Comparison of ENCODE assay signal across 12 cellular contexts in the genomic region with DNA sequence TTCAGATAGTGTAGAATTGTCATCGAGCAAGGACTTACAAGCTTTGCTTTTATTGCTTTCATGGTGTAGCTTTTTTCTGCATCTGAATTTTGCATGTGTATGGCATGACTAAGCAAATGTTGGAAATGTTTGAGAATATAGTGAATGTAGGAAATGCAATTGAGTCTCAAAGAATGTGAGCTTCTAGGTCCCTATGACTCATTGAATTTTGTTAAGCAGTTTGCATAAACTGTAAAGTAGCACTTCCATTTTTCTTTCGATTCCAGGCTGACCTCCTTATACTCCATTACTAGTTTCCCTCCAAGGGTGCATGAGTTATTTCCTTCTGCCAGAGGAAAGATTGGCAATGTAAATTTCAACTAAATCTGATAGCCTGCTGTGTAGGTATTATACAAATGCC.
DNase-seq lines count a peak whose midpoint lies in the region; ATAC-seq and TF ChIP-seq lines count a peak whose summit lies in the region.
"Had no signal": no experiment of that assay in that cellular context is flagged by ENCODE, and none has a peak within 500 bp of the region (broad histone marks: within the 10 kb centered on the region; RNA-seq: fewer than 3 reads in every experiment).

No MANE protein-coding gene starts in this region.

- dilution Hi-C loops in IMR-90 (cut with HindIII; ENCODE audit: low sequenced_read_pairs, unreplicated experiment) = no loop called here

- no peak overlapping the region for H2BK20ac ChIP-seq in IMR-90 (ENCODE audit: low read depth, low read length)

- H3K9me1 ChIP-seq in IMR-90 (ENCODE audit: insufficient read depth, low read length) = no peaks in the 10 kb centered on the region

- H3K9ac ChIP-seq in IMR-90 (ENCODE audit: low read depth, low read length) = no peak overlapping the region

- H3K23ac ChIP-seq in IMR-90 (ENCODE audit: low read depth, low read length) = no peak overlapping the region

- H2AFZ ChIP-seq in IMR-90 (replicated peaks; ENCODE audit: low read length, poor library complexity) = no peak overlapping the region

- no TSS peak for BruUV-seq in IMR-90 (replicated peaks; lab: Mats Ljungman, UMichigan)

- H2BK15ac ChIP-seq in IMR-90 (ENCODE audit: low read depth, low read length) = no peak overlapping the region

- H3K9me3 ChIP-seq in IMR-90 (ENCODE audit: control insufficient read depth, insufficient read depth, low read length) (no peaks in the 10 kb centered on the region), left lung (no peaks in the 10 kb centered on the region), esophagus muscularis mucosa (no peaks in the 10 kb centered on the region)
- H3K9me3 ChIP-seq: HAP-1 had no signal

- H4K20me1 ChIP-seq in IMR-90 (ENCODE audit: insufficient read depth, low read length) = no peaks in the 10 kb centered on the region

- in situ Hi-C loops in IMR-90 (cut with MboI; ENCODE audit: low sequenced_read_pairs) = no loop called here

- peak overlapping the region; percentile 93; the same call in 1 of the 2 replicates for H4K5ac ChIP-seq in IMR-90 (ENCODE audit: low read depth, low read length)

- H4K91ac ChIP-seq in IMR-90 (ENCODE audit: insufficient read depth, low read depth, low read length) = no peak overlapping the region

- peak overlapping the region; percentile 42; the same call in 1 of the 2 replicates for H2BK120ac ChIP-seq in IMR-90 (ENCODE audit: low read depth, low read length)

- no peak overlapping the region; the same call in 1 of the 2 replicates for H3K27ac ChIP-seq in IMR-90 (ENCODE audit: insufficient read depth, low read length)
- no peak overlapping the region for H3K27ac ChIP-seq in left lung
- H3K27ac ChIP-seq in esophagus muscularis mucosa (replicated peaks in 1 of 4) = no peak overlapping the region

- no peak overlapping the region for H3K4me3 ChIP-seq in AG09309 (ENCODE audit: control insufficient read depth, low read depth, low read length)
- H3K4me3 ChIP-seq in IMR-90 (ENCODE audit: insufficient read depth, low read depth, low read length) = no peak overlapping the region
- no peak overlapping the region for H3K4me3 ChIP-seq in cardiac fibroblast (replicated peaks in 1 of 2; ENCODE audit: low read depth in 2 of 2, low read length in 2 of 2)
- H3K4me3 ChIP-seq in left lung = no peak overlapping the region
- H3K4me3 ChIP-seq in esophagus muscularis mucosa = no peak overlapping the region
- H3K4me3 ChIP-seq: HAP-1 had no signal

- H3K4ac ChIP-seq in IMR-90 (ENCODE audit: low read depth, low read length) = no peak overlapping the region

- no peaks in the 10 kb centered on the region for H3K36me3 ChIP-seq in IMR-90 (ENCODE audit: control insufficient read depth, insufficient read depth, low read length)
- no peaks in the 10 kb centered on the region for H3K36me3 ChIP-seq in left lung
- H3K36me3 ChIP-seq in esophagus muscularis mucosa = no peaks in the 10 kb centered on the region
- H3K36me3 ChIP-seq: HAP-1 had no signal

- TF ChIP-seq POLR2A in IMR-90 (IDR thresholded peaks at IDR 0.05; ENCODE audit: low read depth, low read length) = no peak
- no peak for TF ChIP-seq POLR2A in esophagus muscularis mucosa (IDR thresholded peaks at IDR 0.05; ENCODE audit: low read depth)

- no peak overlapping the region for H3K56ac ChIP-seq in IMR-90 (ENCODE audit: extremely low read depth, insufficient read depth, low read length)

- H2BK5ac ChIP-seq in IMR-90 (ENCODE audit: low read depth, low read length, poor library complexity, severe bottlenecking) = peak overlapping the region; percentile 84

- H3K4me1 ChIP-seq in IMR-90 (ENCODE audit: control insufficient read depth, insufficient read depth, low read length) (no peaks in the 10 kb centered on the region; the same call in 1 of the 2 replicates), left lung (no peaks in the 10 kb centered on the region), esophagus muscularis mucosa (no peaks in the 10 kb centered on the region)

- DNase-seq in AG09309 (ENCODE audit: low read depth) = peak; percentile 72
- peak; percentile 94 for DNase-seq in IMR-90
- peak; percentile 73 to 80 for DNase-seq in cardiac fibroblast (ENCODE audit: low read depth in 2 of 2)
- no peak for DNase-seq in left lung
- DNase-seq in esophagus muscularis mucosa (ENCODE audit: extremely low spot score) = no peak
- no peak for DNase-seq in cardiac septum (ENCODE audit: low spot score)
- DNase-seq: effector memory CD8-positive, alpha-beta T cell; NCI-H526 treated with DMSO at 0.1 percent for 48 hours had no signal

- CTCF ChIA-PET in IMR-90 (lab: Yijun Ruan, JAX) = interaction anchor here (1.4 kb wide), 1 partner anchor 10 kb away, joined by 3 read pairs; no protein-coding TSS in a partner anchor

- H4K8ac ChIP-seq in IMR-90 (ENCODE audit: low read depth in 2 of 2, low read length in 2 of 2) = no peak overlapping the region

- WGBS in IMR-90 (ENCODE audit: extremely low coverage in 2 of 2, insufficient read length in 1 of 2), 2 experiments = no CpG with 5 or more reads among the region's 2 CpGs
- WGBS in esophagus muscularis mucosa = 76% methylated on average over 2 of the region's 2 CpGs

- no peak for TF ChIP-seq EP300 in esophagus muscularis mucosa (IDR thresholded peaks at IDR 0.05)

- H3K4me2 ChIP-seq in IMR-90 (ENCODE audit: low read depth, low read length) = peak overlapping the region; percentile 79; the same call in 1 of the 2 replicates

- H3K27me3 ChIP-seq in IMR-90 (ENCODE audit: control insufficient read depth, insufficient read depth, low read length) (no peaks in the 10 kb centered on the region), left lung (no peaks in the 10 kb centered on the region), esophagus muscularis mucosa (no peaks in the 10 kb centered on the region)

- no peak overlapping the region for H3K14ac ChIP-seq in IMR-90 (replicated peaks; ENCODE audit: low read depth, low read length)

- H3K79me1 ChIP-seq in IMR-90 (ENCODE audit: low read depth in 1 of 2, low read length in 2 of 2) = no peaks in the 10 kb centered on the region

- POLR2A ChIA-PET in IMR-90 (lab: Charles Lee; ENCODE audit: unreplicated experiment) = interaction anchor here (1.4 kb wide), 1 partner anchor 619 kb away, joined by 5 read pairs; the partner anchor contains the start of gene DIPK2A

- intact Hi-C loops in IMR-90 (cut with micrococcal nuclease) (loop anchor here (2.0 to 5.0 kb wide), 2 partner anchors 61 to 618 kb away; no protein-coding TSS in a partner anchor), left lung (cut with DNase I) (no loop called here), esophagus muscularis mucosa (cut with DNase I) (no loop called here), cardiac septum (cut with DNase I) (no loop called here)

- peak overlapping the region; percentile 94; the same call in 1 of the 2 replicates for H3K18ac ChIP-seq in IMR-90 (ENCODE audit: low read depth, low read length)

- TF ChIP-seq CTCF in AG09309 (IDR thresholded peaks at IDR 0.05; ENCODE audit: control insufficient read depth, insufficient read depth, low read depth, low read length, missing control alignments) (no peak), IMR-90 (conservative IDR thresholded peaks at IDR 0.05; ENCODE audit: low read depth, low read length) (no peak), cardiac fibroblast (IDR thresholded peaks at IDR 0.05; ENCODE audit: low read depth, low read length) (no peak), left lung (IDR thresholded peaks at IDR 0.05) (no peak), esophagus muscularis mucosa (IDR thresholded peaks at IDR 0.05) (no peak)

- no peak overlapping the region for H2AK5ac ChIP-seq in IMR-90 (ENCODE audit: low read depth, low read length)

- no peak overlapping the region for H2AK9ac ChIP-seq in IMR-90 (replicated peaks; ENCODE audit: low read depth, low read length, poor library complexity)

- ATAC-seq in IMR-90 (ENCODE audit: low read depth) (peak; percentile 91), left lung (peak; percentile 68), GM18517 (IDR thresholded peaks at IDR 0.05; ENCODE audit: unreplicated experiment) (no peak), GM18861 (IDR thresholded peaks at IDR 0.05; ENCODE audit: unreplicated experiment) (no peak)
- ATAC-seq: activated T-helper 17 cell treated with anti-CD3 and anti-CD28 coated beads, Interleukin-2, amount 50 U/mL, for 72 hours; effector memory CD8-positive, alpha-beta T cell had no signal

- no peak for TF ChIP-seq RAD21 in IMR-90 (IDR thresholded peaks at IDR 0.05; ENCODE audit: low read length)

TF ChIP-seq in IMR-90, 13 proteins besides CTCF, POLR2A, EP300 and RAD21:
- TF ChIP-seq MAFK (IDR thresholded peaks at IDR 0.05; ENCODE audit: low read depth, low read length) (peak; percentile 86), FOS (IDR thresholded peaks at IDR 0.05; ENCODE audit: low read depth, low read length) (peak; percentile 84), MXI1 (IDR thresholded peaks at IDR 0.05; ENCODE audit: borderline replicate concordance, low read depth, low read length) (no peak), NFE2L2 (IDR thresholded peaks at IDR 0.05; ENCODE audit: low read depth, low read length) (peak; percentile 97)

Comparison
In these comparisons a context has a peak if more than half of its experiments do, and no peak if none do; other contexts are left out.
1. DNase-seq: peak in AG09309 (single experiment), IMR-90 (single experiment) and cardiac fibroblast (2 of 2); none in left lung (0 of 2), esophagus muscularis mucosa (single experiment) and cardiac septum (single experiment).
2. ATAC-seq: peak in IMR-90 (single experiment) and left lung (single experiment); none in GM18517 (single experiment) and GM18861 (single experiment).